1 cellular context compared by ENCODE assay signal in genomic region chr6:139334791-139335446, GRCh38.
A peak's percentile ranks its signal among the peaks of the same experiment; 100 is the strongest.
TF ChIP-seq lines count a peak whose summit lies in the region.

No MANE protein-coding gene starts in this region.

TF ChIP-seq in HepG2, 621 proteins besides CTCF, POLR2A, EP300 and RAD21:
- TF ChIP-seq ESRRA (CRISPR knock-in tag; IDR thresholded peaks at IDR 0.05; ENCODE audit: low read depth): no peak
- no peak for TF ChIP-seq ZNF766 (CRISPR knock-in tag; IDR thresholded peaks at IDR 0.05; ENCODE audit: borderline replicate concordance)
- peak; percentile 34; the same call in 1 of the 2 replicates for TF ChIP-seq CREB1 (IDR thresholded peaks at IDR 0.05)
- no peak for TF ChIP-seq CREB1 (CRISPR knock-in tag; IDR thresholded peaks at IDR 0.05)
